Comparison of ENCODE assay signal across 33 cellular contexts in genomic region chr19:14174883-14175282, GRCh38.
"Had no signal": no experiment of that assay in that cellular context is flagged by ENCODE, and none has a peak within 500 bp of the region (broad histone marks: within the 10 kb centered on the region; RNA-seq: fewer than 3 reads in every experiment).

No MANE protein-coding gene starts in this region.

- FAIRE-seq: astrocyte, colon, TTC549 had no signal

- H3K27me3 ChIP-seq: adrenal gland, body of pancreas, brain microvascular endothelial cell, breast epithelium had no signal

- H3K27ac ChIP-seq: adrenal gland, body of pancreas, brain microvascular endothelial cell, breast epithelium, VCaP had no signal

- H3K4me3 Mint-ChIP-seq: activated CD4-positive, alpha-beta T cell treated with anti-CD3 and anti-CD28 coated beads for 36 hours; activated CD4-positive, alpha-beta T cell treated with anti-CD3 and anti-CD28 coated beads, Interleukin-2, amount 10 ng/mL, durations not matched to agents 7 days and 5 days; activated CD8-positive, alpha-beta memory T cell treated with anti-CD3 and anti-CD28 coated beads, Interleukin-2, amount 10 ng/mL, durations not matched to agents 7 days and 5 days; activated CD8-positive, alpha-beta T cell treated with anti-CD3 and anti-CD28 coated beads, Interleukin-2, amount 10 ng/mL, durations not matched to agents 7 days and 5 days; activated naive CD4-positive, alpha-beta T cell treated with anti-CD3 and anti-CD28 coated beads, Interleukin-2, amount 10 ng/mL, durations not matched to agents 7 days and 5 days; activated naive CD4-positive, alpha-beta T cell treated with anti-CD3 and anti-CD28 coated beads, Interleukin-2, amount 50 U/mL, for 24 hours; activated naive CD8-positive, alpha-beta T cell treated with anti-CD3 and anti-CD28 coated beads for 36 hours; activated T-cell treated with anti-CD3 and anti-CD28 coated beads, Interleukin-2, amount 50 U/mL, for 24 hours; T-cell; T-helper 2 cell treated with Interferon-gamma antibody and Interleukin-4, amounts not matched to agents 5 μg/mL and 100 μg/mL, for 36 hours had no signal

- H3K27me3 Mint-ChIP-seq: activated CD4-positive, alpha-beta T cell treated with anti-CD3 and anti-CD28 coated beads for 36 hours; activated CD4-positive, alpha-beta T cell treated with anti-CD3 and anti-CD28 coated beads, Interleukin-2, amount 10 ng/mL, durations not matched to agents 7 days and 5 days; activated CD8-positive, alpha-beta memory T cell treated with anti-CD3 and anti-CD28 coated beads, Interleukin-2, amount 10 ng/mL, durations not matched to agents 7 days and 5 days; activated naive CD4-positive, alpha-beta T cell treated with anti-CD3 and anti-CD28 coated beads, Interleukin-2, amount 10 ng/mL, durations not matched to agents 7 days and 5 days; activated naive CD4-positive, alpha-beta T cell treated with anti-CD3 and anti-CD28 coated beads, Interleukin-2, amount 50 U/mL, for 24 hours; activated naive CD8-positive, alpha-beta T cell treated with anti-CD3 and anti-CD28 coated beads for 36 hours; activated T-cell treated with anti-CD3 and anti-CD28 coated beads, Interleukin-2, amount 50 U/mL, for 24 hours; T-cell had no signal

- H3K9me3 Mint-ChIP-seq: activated CD4-positive, alpha-beta T cell treated with anti-CD3 and anti-CD28 coated beads, Interleukin-2, amount 10 ng/mL, durations not matched to agents 7 days and 5 days; activated naive CD4-positive, alpha-beta T cell treated with anti-CD3 and anti-CD28 coated beads, Interleukin-2, amount 10 ng/mL, durations not matched to agents 7 days and 5 days; activated naive CD4-positive, alpha-beta T cell treated with anti-CD3 and anti-CD28 coated beads, Interleukin-2, amount 50 U/mL, for 24 hours; activated naive CD8-positive, alpha-beta T cell treated with anti-CD3 and anti-CD28 coated beads for 36 hours; activated T-cell treated with anti-CD3 and anti-CD28 coated beads, Interleukin-2, amount 50 U/mL, for 24 hours; T-cell; T-helper 2 cell treated with Interferon-gamma antibody and Interleukin-4, amounts not matched to agents 5 μg/mL and 100 μg/mL, for 36 hours had no signal

- ATAC-seq: activated CD4-positive, alpha-beta T cell treated with anti-CD3 and anti-CD28 coated beads for 36 hours; activated CD4-positive, CD25-positive, alpha-beta regulatory T cell treated with anti-CD3 and anti-CD28 coated beads, Interleukin-2, amount 50 U/mL, for 24 hours; activated CD8-positive, alpha-beta memory T cell treated with anti-CD3 and anti-CD28 coated beads, Interleukin-2, amount 10 ng/mL, durations not matched to agents 7 days and 5 days; activated CD8-positive, alpha-beta T cell treated with anti-CD3 and anti-CD28 coated beads, Interleukin-2, amount 10 ng/mL, durations not matched to agents 7 days and 5 days; body of pancreas; T-cell had no signal

- H3K9me3 ChIP-seq: adrenal gland, body of pancreas, breast epithelium had no signal

- H3K27ac Mint-ChIP-seq: activated CD8-positive, alpha-beta memory T cell treated with anti-CD3 and anti-CD28 coated beads, Interleukin-2, amount 10 ng/mL, durations not matched to agents 7 days and 5 days; activated CD8-positive, alpha-beta T cell treated with anti-CD3 and anti-CD28 coated beads, Interleukin-2, amount 10 ng/mL, durations not matched to agents 7 days and 5 days; activated naive CD4-positive, alpha-beta T cell treated with anti-CD3 and anti-CD28 coated beads, Interleukin-2, amount 10 ng/mL, durations not matched to agents 7 days and 5 days; T-helper 2 cell treated with Interferon-gamma antibody and Interleukin-4, amounts not matched to agents 5 μg/mL and 100 μg/mL, for 36 hours had no signal

- DNase-seq: activated CD4-positive, alpha-beta T cell treated with anti-CD3 and anti-CD28 coated beads for 1 hour; activated CD4-positive, alpha-beta T cell treated with anti-CD3 and anti-CD28 coated beads for 36 hours; activated CD4-positive, alpha-beta T cell treated with anti-CD3 and anti-CD28 coated beads for 48 hours; activated CD4-positive, alpha-beta T cell treated with anti-CD3 and anti-CD28 coated beads, Interleukin-2, amount 10 ng/mL, durations not matched to agents 7 days and 5 days; activated CD4-positive, alpha-beta T cell treated with anti-CD3 and anti-CD28 coated beads, Interleukin-2, amount 50 U/mL, for 48 hours; activated CD4-positive, CD25-positive, alpha-beta regulatory T cell; activated CD8-positive, alpha-beta memory T cell treated with anti-CD3 and anti-CD28 coated beads for 24 hours; activated CD8-positive, alpha-beta memory T cell treated with anti-CD3 and anti-CD28 coated beads, Interleukin-2, amount 10 ng/mL, durations not matched to agents 7 days and 5 days; activated CD8-positive, alpha-beta memory T cell treated with anti-CD3 and anti-CD28 coated beads, Interleukin-2, amount 50 U/mL, for 48 hours; activated CD8-positive, alpha-beta T cell treated with anti-CD3 and anti-CD28 coated beads, Interleukin-2, amount 10 ng/mL, durations not matched to agents 7 days and 5 days; activated effector memory CD4-positive, alpha-beta T cell treated with anti-CD3 and anti-CD28 coated beads, Interleukin-2, amount 50 U/mL, for 16 hours; activated gamma-delta T cell treated with Interleukin-2 at 50 U/mL for 16 hours; activated naive CD4-positive, alpha-beta T cell treated with anti-CD3 and anti-CD28 coated beads, Interleukin-2, amount 10 ng/mL, durations not matched to agents 7 days and 5 days; activated naive CD4-positive, alpha-beta T cell treated with Interleukin-2 at 50 U/mL for 16 hours; activated naive CD8-positive, alpha-beta T cell treated with anti-CD3 and anti-CD28 coated beads for 36 hours; activated T-cell treated with anti-CD3 and anti-CD28 coated beads, Interleukin-2, amount 50 U/mL, for 24 hours; activated T-cell treated with anti-CD3 and anti-CD28 coated beads, Interleukin-2, amount 50 U/mL, for 48 hours; adrenal gland; amniotic stem cell; aorta; body of pancreas; brain microvascular endothelial cell; central memory CD4-positive, alpha-beta T cell; T-cell; T-helper 9 cell had no signal

- H3K4me1 ChIP-seq: adrenal gland, body of pancreas, breast epithelium had no signal

- H3K4me3 ChIP-seq: adrenal gland, body of pancreas, breast epithelium had no signal
